Comparison of ENCODE assay signal across 8 cellular contexts in genomic region chr10:5888352-5888751, GRCh38. TPM values are rescaled to one million over a fixed set of nuclear protein-coding genes. Genes with fewer than 3 reads are reported as not detected.
DNase-seq lines count a peak whose midpoint lies in the region; ATAC-seq and TF ChIP-seq lines count a peak whose summit lies in the region.

No MANE protein-coding gene starts in this region.

- peaks cover 9% of the 10 kb centered on the region; the same call in 1 of the 2 replicates for H3K36me3 ChIP-seq in MM.1S (replicated peaks; ENCODE audit: insufficient read depth, low read length)

- H3K27ac Mint-ChIP-seq in CD4-positive, alpha-beta T cell = peak overlapping the region; percentile 75
- H3K27ac Mint-ChIP-seq in central memory CD8-positive, alpha-beta T cell (ENCODE audit: low read depth) = no peak overlapping the region

- H4K20me1 ChIP-seq in MM.1S (ENCODE audit: insufficient read depth, low read length) = no peaks in the 10 kb centered on the region

- intact Hi-C loops in CD4-positive, alpha-beta T cell (cut with DNase I, micrococcal nuclease) = loop anchor here in 1 of 2 experiments (2.0 kb wide), 1 partner anchor 206 kb away; no protein-coding TSS in a partner anchor

- H3K36me3 Mint-ChIP-seq in CD4-positive, alpha-beta T cell (ENCODE audit: low read depth) = peaks cover 41% of the 10 kb centered on the region
- peaks cover 9% of the 10 kb centered on the region for H3K36me3 Mint-ChIP-seq in central memory CD8-positive, alpha-beta T cell (ENCODE audit: insufficient read depth)

- peaks cover 59% of the 10 kb centered on the region for H3K79me2 ChIP-seq in MM.1S (ENCODE audit: low read length)

- CTCF ChIA-PET in CD4-positive, alpha-beta T cell (lab: Charles Lee) = interaction anchor here (0.8 kb wide), 1 partner anchor 198 kb away, joined by 5 read pairs; no protein-coding TSS in a partner anchor

- H3F3A ChIP-seq in MM.1S (ENCODE audit: insufficient read depth, low read length) = peaks cover 11% of the 10 kb centered on the region; the same call in 1 of the 2 replicates

- H2AFZ ChIP-seq in MM.1S (ENCODE audit: low read length) = peak overlapping the region; percentile 38; the same call in 1 of the 2 replicates

- POLR2A ChIA-PET in CD4-positive, alpha-beta T cell (lab: Charles Lee) = interaction anchor here (1.0 to 1.3 kb wide), 3 partner anchors 12 to 82 kb away, joined by 3 read pairs; no protein-coding TSS in a partner anchor

- H3K4me1 Mint-ChIP-seq in CD4-positive, alpha-beta T cell (ENCODE audit: low read depth) = peaks cover 47% of the 10 kb centered on the region
- H3K4me1 Mint-ChIP-seq in central memory CD8-positive, alpha-beta T cell = peaks cover 42% of the 10 kb centered on the region

- H3K27me3 Mint-ChIP-seq in CD4-positive, alpha-beta T cell = no peaks in the 10 kb centered on the region
- no peaks in the 10 kb centered on the region for H3K27me3 Mint-ChIP-seq in central memory CD8-positive, alpha-beta T cell

- no peaks in the 10 kb centered on the region for H3K9me3 ChIP-seq in CD4-positive, alpha-beta T cell (ENCODE audit: control insufficient read depth, low read length)
- H3K9me3 ChIP-seq in MM.1S (replicated peaks; ENCODE audit: insufficient read depth, low read length) (no peaks in the 10 kb centered on the region), mononuclear cell (ENCODE audit: low read depth, low read length) (no peaks in the 10 kb centered on the region)

- no peaks in the 10 kb centered on the region for H3K9me3 Mint-ChIP-seq in CD4-positive, alpha-beta T cell
- H3K9me3 Mint-ChIP-seq in central memory CD8-positive, alpha-beta T cell = no peaks in the 10 kb centered on the region

- H3K4me2 ChIP-seq in MM.1S (ENCODE audit: low read depth, low read length) = peak overlapping the region; percentile 96

- no peak for TF ChIP-seq CTCF in CD4-positive, alpha-beta T cell (IDR thresholded peaks at IDR 0.05)
- TF ChIP-seq CTCF in MM.1S (IDR thresholded peaks at IDR 0.05; ENCODE audit: low read length) (no peak), GM20000 (IDR thresholded peaks at IDR 0.05; ENCODE audit: extremely low read depth, missing control alignments) (no peak)

- no peak overlapping the region for H3K27ac ChIP-seq in CD4-positive, alpha-beta T cell (ENCODE audit: low read depth, low read length)
- H3K27ac ChIP-seq in MM.1S (ENCODE audit: low read length) = no peak overlapping the region

- no peak for DNase-seq in CD4-positive, alpha-beta T cell
- DNase-seq in MM.1S = no peak
- DNase-seq in central memory CD8-positive, alpha-beta T cell (ENCODE audit: low spot score in 2 of 2) = no peak
- no peak for DNase-seq in GM20000 (ENCODE audit: low spot score)
- DNase-seq in stimulated activated CD4-positive, alpha-beta T cell treated with anti-CD3 and anti-CD28 coated beads, Interleukin-4, amount 100 ng/mL, for 4 hours = no peak
- no peak for DNase-seq in NCI-H1436 treated with DMSO at 0.1 percent for 48 hours (lab: John Stamatoyannopoulos, UW)

- peak overlapping the region; percentile 47; the same call in 1 of the 2 replicates for H3K9ac ChIP-seq in MM.1S (ENCODE audit: low read length)

- no peaks in the 10 kb centered on the region for H3K27me3 ChIP-seq in CD4-positive, alpha-beta T cell (ENCODE audit: control insufficient read depth, insufficient read depth, low read length)
- H3K27me3 ChIP-seq in MM.1S (replicated peaks; ENCODE audit: insufficient read depth, low read length) (no peaks in the 10 kb centered on the region), mononuclear cell (ENCODE audit: insufficient read depth, low read length) (no peaks in the 10 kb centered on the region)

- H3K4me3 ChIP-seq in MM.1S (ENCODE audit: low read length) (peak overlapping the region; percentile 96), mononuclear cell (ENCODE audit: low read length) (peak overlapping the region; percentile 63)

- peak overlapping the region; percentile 94 for H3K4me3 Mint-ChIP-seq in CD4-positive, alpha-beta T cell
- peak overlapping the region; percentile 95 for H3K4me3 Mint-ChIP-seq in central memory CD8-positive, alpha-beta T cell

- H3K9me2 ChIP-seq in MM.1S (replicated peaks; ENCODE audit: insufficient read depth, low read length) = no peaks in the 10 kb centered on the region

- no peak for ATAC-seq in CD4-positive, alpha-beta T cell (ENCODE audit: poor library complexity)
- no peak for ATAC-seq in central memory CD8-positive, alpha-beta T cell (replicated peaks; ENCODE audit: extremely low read depth, poor library complexity, severe bottlenecking)
- no peak for ATAC-seq in HG03039 (IDR thresholded peaks at IDR 0.05; ENCODE audit: unreplicated experiment)

- H3K4me1 ChIP-seq in MM.1S (ENCODE audit: low read length) = peaks cover 34% of the 10 kb centered on the region
- peaks cover 33% of the 10 kb centered on the region for H3K4me1 ChIP-seq in mononuclear cell (ENCODE audit: insufficient read depth, low read length)

RNA-seq across cellular contexts. Expression of gene ANKRD16, which starts 1.3 kb away (rescaled TPM):
- total RNA-seq in CD4-positive, alpha-beta T cell = 1 to 10 TPM; 1.4 to 1.8 TPM
- total RNA-seq in mononuclear cell = 2.0 TPM

RNA-seq across cellular contexts. Expression of gene FBH1, which starts 1.7 kb away (rescaled TPM):
- 10 to 100 TPM; 33.9 to 34.2 TPM for total RNA-seq in CD4-positive, alpha-beta T cell
- 36.5 TPM for total RNA-seq in mononuclear cell
